Comparison of ENCODE assay signal across 15 cellular contexts in the genomic region with DNA sequence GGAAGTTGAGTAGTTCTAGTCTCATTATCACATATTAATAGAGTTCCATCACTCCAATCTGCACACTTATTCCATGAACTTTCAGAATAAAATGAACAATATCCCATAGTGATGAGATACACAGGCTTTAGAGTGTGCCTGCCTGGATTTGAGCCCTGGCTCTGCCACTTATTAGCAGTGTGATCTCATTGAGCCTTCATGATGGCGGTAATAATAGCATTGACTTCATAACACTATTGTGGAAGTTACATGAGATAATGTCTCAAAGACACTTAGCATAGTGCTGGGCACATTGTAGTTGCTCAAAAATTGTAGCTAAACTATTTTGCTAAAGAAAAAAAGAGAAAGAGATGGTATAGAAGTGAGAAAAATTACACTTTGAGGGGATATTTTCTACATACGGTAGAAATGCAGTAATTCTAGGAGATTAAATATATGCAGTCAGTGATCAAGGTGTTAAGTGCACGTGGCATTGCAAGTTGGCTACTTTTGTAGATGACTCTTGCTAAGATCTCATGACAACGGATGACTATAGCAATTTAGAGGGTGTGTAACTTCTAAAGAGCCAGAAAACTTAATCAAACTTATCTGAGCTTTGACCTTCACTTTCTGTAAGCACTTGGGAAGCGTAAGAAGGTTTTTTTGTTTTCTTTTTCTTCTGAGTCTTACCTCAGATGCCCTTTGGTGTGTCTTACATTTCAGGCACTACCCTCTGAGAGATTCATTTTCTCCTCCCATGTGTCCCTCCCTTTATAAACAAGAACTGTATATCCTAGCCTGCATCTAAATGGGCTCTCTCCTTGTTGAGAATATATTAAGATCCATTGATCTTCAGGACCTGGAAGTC.
DNase-seq lines count a peak whose midpoint lies in the region; ATAC-seq and TF ChIP-seq lines count a peak whose summit lies in the region.
"Had no signal": no experiment of that assay in that cellular context is flagged by ENCODE, and none has a peak within 500 bp of the region (broad histone marks: within the 10 kb centered on the region; RNA-seq: fewer than 3 reads in every experiment).

No MANE protein-coding gene starts in this region.

- intact Hi-C loops in body of pancreas (cut with DNase I) = no loop called here
- intact Hi-C loops in mucosa of descending colon (cut with DNase I, micrococcal nuclease) = no loop called here
- intact Hi-C loops in transverse colon (cut with DNase I; ENCODE audit: low total_unique reads) = no loop called here
- intact Hi-C loops in dorsolateral prefrontal cortex (cut with DNase I) = no loop called here
- intact Hi-C loops in breast epithelium (cut with DNase I; ENCODE audit: low total_unique reads) = loop anchor here (5.0 kb wide), 1 partner anchor 215 kb away; no protein-coding TSS in a partner anchor

- H3K4me1 ChIP-seq in OCI-LY3 (ENCODE audit: low read length) = no peaks in the 10 kb centered on the region
- peaks cover 4% of the 10 kb centered on the region for H3K4me1 ChIP-seq in body of pancreas
- H3K4me1 ChIP-seq in mucosa of descending colon (ENCODE audit: low read depth) = peaks cover 6% of the 10 kb centered on the region
- peaks cover 0 to 16% (median 7%) of the 10 kb centered on the region in 4 donors for H3K4me1 ChIP-seq in transverse colon
- H3K4me1 ChIP-seq in breast epithelium = no peaks in the 10 kb centered on the region
- H3K4me1 ChIP-seq: BE2C had no signal

- no peaks in the 10 kb centered on the region for H3K79me2 ChIP-seq in OCI-LY3 (ENCODE audit: low read length)

- H3K9ac ChIP-seq in OCI-LY3 (ENCODE audit: low read length) = no peak overlapping the region
- H3K9ac ChIP-seq: GM23248 had no signal

- no peaks in the 10 kb centered on the region for H3K9me3 ChIP-seq in OCI-LY3 (ENCODE audit: insufficient read depth, low read length)
- H3K9me3 ChIP-seq in body of pancreas = no peaks in the 10 kb centered on the region
- no peaks in the 10 kb centered on the region for H3K9me3 ChIP-seq in mucosa of descending colon
- H3K9me3 ChIP-seq in transverse colon = no peaks in the 10 kb centered on the region
- H3K9me3 ChIP-seq in breast epithelium = no peaks in the 10 kb centered on the region
- H3K9me3 ChIP-seq: BE2C, Caco-2 had no signal

- TF ChIP-seq EP300 in transverse colon (IDR thresholded peaks at IDR 0.05; ENCODE audit: low read depth) = no peak

- H3K4me3 ChIP-seq in OCI-LY3 (ENCODE audit: low read length) = no peak overlapping the region
- no peak overlapping the region for H3K4me3 ChIP-seq in body of pancreas
- no peak overlapping the region for H3K4me3 ChIP-seq in mucosa of descending colon
- no peak overlapping the region for H3K4me3 ChIP-seq in transverse colon
- H3K4me3 ChIP-seq in dorsolateral prefrontal cortex = no peak overlapping the region
- H3K4me3 ChIP-seq in breast epithelium = no peak overlapping the region
- H3K4me3 ChIP-seq: GM23248 had no signal

- TF ChIP-seq POLR2A in body of pancreas (IDR thresholded peaks at IDR 0.05) (no peak), transverse colon (IDR thresholded peaks at IDR 0.05) (no peak), breast epithelium (IDR thresholded peaks at IDR 0.05) (no peak)

- TF ChIP-seq CTCF in OCI-LY3 (IDR thresholded peaks at IDR 0.05; ENCODE audit: low read depth, low read length) (no peak), body of pancreas (IDR thresholded peaks at IDR 0.05) (no peak), mucosa of descending colon (IDR thresholded peaks at IDR 0.05) (no peak), transverse colon (IDR thresholded peaks at IDR 0.05) (no peak), dorsolateral prefrontal cortex (IDR thresholded peaks at IDR 0.05 in 54 of 56, conservative IDR thresholded peaks at IDR 0.05 in 2 of 56; ENCODE audit: low read depth in 1 of 56, partially characterized antibody in 56 of 56) (no peak), breast epithelium (IDR thresholded peaks at IDR 0.05) (no peak)

- 53 to 56% methylated on average over 5 of the region's 5 CpGs for WGBS in body of pancreas, 2 donors
- 59 to 67% methylated on average over 5 of the region's 5 CpGs for WGBS in transverse colon (ENCODE audit: low coverage in 1 of 2), 2 donors

- H3K4me2 ChIP-seq in OCI-LY3 (ENCODE audit: low read length) = no peak overlapping the region

- H3K27me3 ChIP-seq in OCI-LY3 (ENCODE audit: low read depth, low read length) (no peaks in the 10 kb centered on the region), body of pancreas (no peaks in the 10 kb centered on the region), transverse colon (no peaks in the 10 kb centered on the region), dorsolateral prefrontal cortex (no peaks in the 10 kb centered on the region), breast epithelium (no peaks in the 10 kb centered on the region)

- in situ Hi-C loops in transverse colon (cut with MboI; ENCODE audit: low pct_ligation_motif_present in 1 of 4, low pct_unique_long_range_greater_than_20kb in 1 of 4, low sequenced_read_pairs in 3 of 4) = no loop called here

- 0 out of 2 replicates have a peak overlapping the region, but pooled peaks have one; percentile 29 for H2AFZ ChIP-seq in OCI-LY3 (ENCODE audit: low read depth, low read length)
- H2AFZ ChIP-seq: GM23248 had no signal

- no peaks in the 10 kb centered on the region for H3K36me3 ChIP-seq in OCI-LY3 (replicated peaks; ENCODE audit: low read depth, low read length)
- H3K36me3 ChIP-seq in body of pancreas (replicated peaks in 1 of 2; ENCODE audit: insufficient read depth in 1 of 2, low read depth in 2 of 2) = no peaks in the 10 kb centered on the region
- no peaks in the 10 kb centered on the region for H3K36me3 ChIP-seq in mucosa of descending colon (ENCODE audit: low read depth)
- no peaks in the 10 kb centered on the region for H3K36me3 ChIP-seq in transverse colon
- no peaks in the 10 kb centered on the region for H3K36me3 ChIP-seq in breast epithelium
- H3K36me3 ChIP-seq: BE2C had no signal

- DNase-seq in body of pancreas (no peak), mucosa of descending colon (no peak), transverse colon (no peak), dorsolateral prefrontal cortex (no peak), germinal center (ENCODE audit: low spot score) (no peak), breast epithelium (ENCODE audit: low spot score in 2 of 2) (no peak)
- DNase-seq: ACHN; BE2C; C1 segment of cervical spinal cord; Caco-2; CD4-positive, alpha-beta T cell; GM23248; HCEC 1CT had no signal

- H4K20me1 ChIP-seq in OCI-LY3 (ENCODE audit: insufficient read depth, low read length) = no peaks in the 10 kb centered on the region

- no peak overlapping the region for H3K27ac ChIP-seq in OCI-LY3 (ENCODE audit: low read length)
- H3K27ac ChIP-seq in body of pancreas = no peak overlapping the region
- H3K27ac ChIP-seq in transverse colon = peak overlapping the region; percentile 7 to 63 (median 60)
- H3K27ac ChIP-seq in dorsolateral prefrontal cortex = no peak overlapping the region
- H3K27ac ChIP-seq in breast epithelium = no peak overlapping the region
- H3K27ac ChIP-seq: GM23248 had no signal

- peak; percentile 53 for ATAC-seq in body of pancreas
- peak; percentile 92 for ATAC-seq in mucosa of descending colon
- ATAC-seq: HepG2 had no signal

Comparison
In these comparisons a context has a peak if more than half of its experiments do, and no peak if none do; other contexts are left out.
1. H3K27ac ChIP-seq: peak in transverse colon (4 of 4); none in OCI-LY3 (single experiment), body of pancreas (0 of 4), dorsolateral prefrontal cortex (0 of 59) and breast epithelium (0 of 2).